ENCODE assay signal across 1 cellular context in the genomic region with DNA sequence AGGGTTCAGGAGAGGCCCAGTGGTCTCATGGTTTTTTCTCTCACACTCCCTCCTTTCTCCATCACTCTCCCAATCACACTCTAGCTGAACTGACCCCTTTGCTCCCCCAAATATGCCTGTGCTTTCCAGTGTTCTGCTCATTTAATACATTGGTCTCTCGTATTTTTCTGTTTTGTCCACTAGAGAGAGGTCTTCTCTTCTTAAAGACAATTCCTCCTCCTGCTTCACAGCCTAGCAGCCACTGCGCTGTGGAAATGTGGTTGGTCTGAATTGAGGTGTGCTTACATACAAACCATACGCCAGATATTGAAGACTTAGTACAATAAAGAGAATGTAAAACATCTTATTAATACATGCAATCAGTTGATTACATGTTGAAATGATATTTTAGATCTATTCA.
TF ChIP-seq lines count a peak whose summit lies in the region.

No MANE protein-coding gene starts in this region.

TF ChIP-seq in IMR-90, 13 proteins besides CTCF, POLR2A, EP300 and RAD21:
- no peak for TF ChIP-seq CHD1 (IDR thresholded peaks at IDR 0.05; ENCODE audit: low read depth, low read length)
- no peak for TF ChIP-seq USF2 (IDR thresholded peaks at IDR 0.05; ENCODE audit: low read depth, low read length)
- TF ChIP-seq MAFK (IDR thresholded peaks at IDR 0.05; ENCODE audit: low read depth, low read length): no peak
- peak; percentile 41 for TF ChIP-seq SMC3 (IDR thresholded peaks at IDR 0.05; ENCODE audit: low read depth, low read length)
- no peak for TF ChIP-seq MAZ (IDR thresholded peaks at IDR 0.05; ENCODE audit: borderline replicate concordance, low read depth, low read length)
